ENCODE assay signal across 12 cellular contexts in the genomic region with DNA sequence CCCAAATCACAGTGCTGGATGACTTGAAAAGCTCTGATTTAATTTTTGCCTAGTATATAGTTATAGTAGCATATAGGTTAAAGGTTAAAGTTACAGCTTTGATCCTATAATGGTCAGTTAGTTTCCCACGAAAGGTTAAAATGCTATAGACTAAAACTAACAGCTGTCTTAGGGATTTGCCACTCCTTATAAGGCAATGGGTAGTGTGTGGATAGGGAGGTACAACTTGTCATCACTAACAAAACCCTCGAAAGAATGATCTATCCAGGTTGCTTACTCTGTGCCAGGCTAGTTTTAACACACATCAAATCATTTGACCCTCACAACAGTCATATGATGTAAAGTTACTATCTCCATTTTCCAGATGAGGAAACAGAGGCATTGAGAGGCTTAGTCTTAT.
"Had no signal": no experiment of that assay in that cellular context is flagged by ENCODE, and none has a peak within 500 bp of the region (broad histone marks: within the 10 kb centered on the region; RNA-seq: fewer than 3 reads in every experiment).

No MANE protein-coding gene starts in this region.

- H3K9me3 Mint-ChIP-seq: activated naive CD8-positive, alpha-beta T cell treated with anti-CD3 and anti-CD28 coated beads, Interleukin-2, amount 50 U/mL, for 24 hours had no signal

- H3K27me3 Mint-ChIP-seq: activated naive CD8-positive, alpha-beta T cell treated with anti-CD3 and anti-CD28 coated beads, Interleukin-2, amount 50 U/mL, for 24 hours; naive B cell had no signal

- H3K4me3 Mint-ChIP-seq: activated CD8-positive, alpha-beta T cell treated with anti-CD3 and anti-CD28 coated beads, Interleukin-2, amount 10 ng/mL, durations not matched to agents 7 days and 5 days; activated naive CD8-positive, alpha-beta T cell treated with anti-CD3 and anti-CD28 coated beads, Interleukin-2, amount 50 U/mL, for 24 hours had no signal

- H3K27ac Mint-ChIP-seq: activated CD8-positive, alpha-beta T cell treated with anti-CD3 and anti-CD28 coated beads, Interleukin-2, amount 10 ng/mL, durations not matched to agents 7 days and 5 days; activated naive CD8-positive, alpha-beta T cell treated with anti-CD3 and anti-CD28 coated beads, Interleukin-2, amount 50 U/mL, for 24 hours had no signal

- H3K36me3 ChIP-seq: cardiac muscle cell, gastroesophageal sphincter had no signal

- H3K27me3 ChIP-seq: cardiac muscle cell, gastroesophageal sphincter, vagina had no signal

- H3K27ac ChIP-seq: gastroesophageal sphincter, vagina, WERI-Rb-1 had no signal

- DNase-seq: activated CD4-positive, alpha-beta T cell treated with anti-CD3 and anti-CD28 coated beads for 4 hours; activated CD8-positive, alpha-beta memory T cell treated with anti-CD3 and anti-CD28 coated beads, Interleukin-2, amount 50 U/mL, for 48 hours; activated CD8-positive, alpha-beta T cell treated with anti-CD3 and anti-CD28 coated beads, Interleukin-2, amount 10 ng/mL, durations not matched to agents 7 days and 5 days; activated naive CD4-positive, alpha-beta T cell; activated naive CD8-positive, alpha-beta T cell treated with anti-CD3 and anti-CD28 coated beads, Interleukin-2, amount 50 U/mL, for 24 hours; kidney; naive B cell; WERI-Rb-1 had no signal

- H3K9me3 ChIP-seq: gastroesophageal sphincter, vagina had no signal

- ATAC-seq: activated CD8-positive, alpha-beta T cell treated with anti-CD3 and anti-CD28 coated beads, Interleukin-2, amount 10 ng/mL, durations not matched to agents 7 days and 5 days; activated naive CD8-positive, alpha-beta T cell treated with anti-CD3 and anti-CD28 coated beads, Interleukin-2, amount 50 U/mL, for 24 hours; gastroesophageal sphincter had no signal

- H3K4me3 ChIP-seq: cardiac muscle cell, gastroesophageal sphincter, skin epidermis, vagina had no signal
